In genomic region chr10:114557854-114558253, GRCh38 we compare ENCODE assay signal across 17 cellular contexts.
DNase-seq lines count a peak whose midpoint lies in the region; ATAC-seq and TF ChIP-seq lines count a peak whose summit lies in the region.
"Had no signal": no experiment of that assay in that cellular context is flagged by ENCODE, and none has a peak within 500 bp of the region (broad histone marks: within the 10 kb centered on the region; RNA-seq: fewer than 3 reads in every experiment).

No MANE protein-coding gene starts in this region.

- DNase-seq in heart left ventricle (no peak), left ventricle myocardium superior (no peak), left ventricle myocardium inferior (no peak), Right ventricle myocardium inferior (ENCODE audit: missing footprints) (no peak), gastrocnemius medialis (no peak)
- DNase-seq: AML-193; Caco-2; Calu3; CD4-positive, alpha-beta T cell; CD8-positive, alpha-beta T cell; DMS79 treated with DMSO at 0.1 percent for 48 hours; GF-D8 had no signal

- H3K4me1 ChIP-seq in heart left ventricle (peaks cover 0 to 86% (median 38%) of the 10 kb centered on the region in 12 donors), left ventricle myocardium inferior (peaks cover 99% of the 10 kb centered on the region), gastrocnemius medialis (peaks cover 6 to 48% of the 10 kb centered on the region in 2 donors)
- H3K4me1 ChIP-seq: A549; BLaER1 treated with 17β-estradiol and CSF1 and Interleukin-3, amounts not matched to agents 10 nM and 100 nM; Caco-2 had no signal

- H3K27ac ChIP-seq in heart left ventricle (peak overlapping the region in 11 of 12 donors; percentile 22 to 89 (median 71)), left ventricle myocardium inferior (replicated peaks) (peak overlapping the region; percentile 82), gastrocnemius medialis (peak overlapping the region; percentile 62 to 81 (median 78))
- H3K27ac ChIP-seq: 22Rv1; A549; BLaER1 treated with 17β-estradiol and CSF1 and Interleukin-3, amounts not matched to agents 10 nM and 100 nM; C4-2B had no signal

- intact Hi-C loops in heart left ventricle (cut with DNase I), result loop anchor here in 6 of 10 donors (5.0 to 10.0 kb wide), 4 partner anchors 49 to 224 kb away; no protein-coding TSS in a partner anchor
- intact Hi-C loops in left ventricle myocardium superior (cut with micrococcal nuclease), result loop anchor here (10.0 kb wide), 3 partner anchors 77 to 217 kb away; no protein-coding TSS in a partner anchor
- intact Hi-C loops in left ventricle myocardium inferior (cut with micrococcal nuclease), result loop anchor here (10.0 kb wide), 1 partner anchor 127 kb away; no protein-coding TSS in a partner anchor
- intact Hi-C loops in Right ventricle myocardium inferior (cut with DNase I), result no loop called here
- intact Hi-C loops in gastrocnemius medialis (cut with DNase I; ENCODE audit: low total_unique reads), result loop anchor here (10.0 kb wide), 1 partner anchor 267 kb away; the partner anchor contains the start of gene FHIP2A

- WGBS in heart left ventricle, 4 donors, result 81 to 90% (median 83%) methylated on average over 5 of the region's 5 CpGs

- H3K4me3 ChIP-seq in heart left ventricle (no peak overlapping the region), left ventricle myocardium inferior (no peak overlapping the region), gastrocnemius medialis (no peak overlapping the region)
- H3K4me3 ChIP-seq: A549; BLaER1 treated with 17β-estradiol and CSF1 and Interleukin-3, amounts not matched to agents 10 nM and 100 nM had no signal

- ATAC-seq in heart left ventricle (no peak), left ventricle myocardium superior (no peak), Right ventricle myocardium inferior (no peak), gastrocnemius medialis (no peak), GM21381 (IDR thresholded peaks at IDR 0.05; ENCODE audit: unreplicated experiment) (no peak)
- ATAC-seq: A549; CD8-positive, alpha-beta T cell had no signal

- peaks cover 0 to 15% (median 0%) of the 10 kb centered on the region in 12 donors for H3K9me3 ChIP-seq in heart left ventricle
- H3K9me3 ChIP-seq in left ventricle myocardium inferior (replicated peaks), result peaks cover 8% of the 10 kb centered on the region
- peaks cover 0 to 5% (median 0%) of the 10 kb centered on the region in 3 donors for H3K9me3 ChIP-seq in gastrocnemius medialis

- no peaks in the 10 kb centered on the region for H3K27me3 ChIP-seq in heart left ventricle
- H3K27me3 ChIP-seq in left ventricle myocardium inferior (ENCODE audit: low read depth), result no peaks in the 10 kb centered on the region
- no peaks in the 10 kb centered on the region for H3K27me3 ChIP-seq in gastrocnemius medialis
- H3K27me3 ChIP-seq: BLaER1 treated with 17β-estradiol and CSF1 and Interleukin-3, amounts not matched to agents 10 nM and 100 nM had no signal

- peaks cover 0 to 10% (median 0%) of the 10 kb centered on the region in 9 donors for H3K36me3 ChIP-seq in heart left ventricle
- peaks cover 24% of the 10 kb centered on the region for H3K36me3 ChIP-seq in left ventricle myocardium inferior
- H3K36me3 ChIP-seq in gastrocnemius medialis, result no peaks in the 10 kb centered on the region
- H3K36me3 ChIP-seq: BLaER1 treated with 17β-estradiol and CSF1 and Interleukin-3, amounts not matched to agents 10 nM and 100 nM had no signal

- TF ChIP-seq POLR2A in heart left ventricle (IDR thresholded peaks at IDR 0.05) (no peak), gastrocnemius medialis (IDR thresholded peaks at IDR 0.05) (no peak)

- in situ Hi-C loops in gastrocnemius medialis (cut with MboI; ENCODE audit: low sequenced_read_pairs in 4 of 4), result loop anchor here in 3 of 4 donors (10.0 to 25.0 kb wide), 4 partner anchors 137 to 579 kb away; no protein-coding TSS in a partner anchor

- TF ChIP-seq CTCF in heart left ventricle (IDR thresholded peaks at IDR 0.05) (no peak), left ventricle myocardium inferior (IDR thresholded peaks at IDR 0.05; ENCODE audit: borderline replicate concordance) (no peak), gastrocnemius medialis (IDR thresholded peaks at IDR 0.05 in 4 of 5, conservative IDR thresholded peaks at IDR 0.05 in 1 of 5) (no peak)
